22 cellular contexts compared by ENCODE assay signal in the genomic region with DNA sequence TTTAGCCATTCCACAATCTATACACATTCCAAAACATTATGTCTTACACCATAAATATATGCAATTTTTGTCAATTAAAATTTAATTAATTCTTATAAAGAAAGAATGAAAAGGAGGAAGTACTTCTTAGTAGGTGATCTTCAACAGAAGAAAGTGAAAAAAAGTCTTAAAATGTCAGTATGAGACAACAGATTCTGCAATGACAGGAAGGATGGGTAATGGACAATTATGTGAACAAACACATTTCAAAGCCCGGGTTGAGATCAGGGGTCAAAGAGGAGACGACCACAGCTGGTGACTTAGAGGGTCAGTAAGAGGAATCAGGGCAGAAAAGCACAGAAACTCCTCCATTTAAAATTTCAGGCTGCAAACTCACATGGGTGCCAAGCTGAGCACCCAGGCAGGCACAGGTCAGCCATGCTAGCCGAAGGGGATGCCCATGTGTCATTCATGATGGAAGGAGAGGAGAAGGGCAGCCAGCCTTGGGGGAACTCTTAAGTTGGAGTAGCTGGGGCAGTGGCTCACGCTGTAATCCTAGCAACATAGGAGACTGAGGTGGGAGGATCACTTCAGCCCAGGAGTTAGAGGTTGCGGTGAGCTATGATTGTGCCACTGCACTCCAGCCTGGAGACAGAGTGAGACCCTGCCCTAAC. TPM values are rescaled to one million over a fixed set of nuclear protein-coding genes. Genes with fewer than 3 reads are reported as not detected.
DNase-seq lines count a peak whose midpoint lies in the region; ATAC-seq and TF ChIP-seq lines count a peak whose summit lies in the region.
"Had no signal": no experiment of that assay in that cellular context is flagged by ENCODE, and none has a peak within 500 bp of the region (broad histone marks: within the 10 kb centered on the region; RNA-seq: fewer than 3 reads in every experiment).

No MANE protein-coding gene starts in this region.

- no peaks in the 10 kb centered on the region for H3K4me1 ChIP-seq in upper lobe of right lung
- H3K4me1 ChIP-seq: SJSA1 had no signal

- H3K27ac ChIP-seq in coronary artery (no peak overlapping the region), upper lobe of right lung (no peak overlapping the region)
- H3K27ac ChIP-seq: SJSA1 had no signal

- no peak for TF ChIP-seq POLR2A in GM18505 (IDR thresholded peaks at IDR 0.05; ENCODE audit: borderline replicate concordance, extremely low read depth, insufficient read depth, insufficient read length)

- H3K36me3 ChIP-seq in upper lobe of right lung: no peaks in the 10 kb centered on the region
- H3K36me3 ChIP-seq: SJSA1 had no signal

- H3K27me3 ChIP-seq in upper lobe of right lung: peaks cover 33% of the 10 kb centered on the region

- DNase-seq in cardiac septum (ENCODE audit: low spot score): peak; percentile 19
- no peak for DNase-seq in Right ventricle myocardium superior
- DNase-seq in coronary artery (ENCODE audit: low spot score): peak; percentile 43
- DNase-seq in sciatic nerve (ENCODE audit: low spot score): peak; percentile 17
- DNase-seq in upper lobe of right lung: peak; percentile 25
- DNase-seq in NCI-H1417 treated with DMSO at 0.1 percent for 48 hours (lab: John Stamatoyannopoulos, UW): no peak
- no peak for DNase-seq in HFFc6
- DNase-seq: DMS53, GDM1, KG1, NCI-H1092, NCI-H1436 treated with DMSO at 0.1 percent for 48 hours, NCI-H1930, NCI-H226, NCI-H748 treated with DMSO at 0.1 percent for 48 hours had no signal

- ATAC-seq in Right ventricle myocardium superior (ENCODE audit: poor library complexity) (no peak), sciatic nerve (no peak), upper lobe of right lung (no peak), GM18505 (IDR thresholded peaks at IDR 0.05; ENCODE audit: unreplicated experiment) (no peak)

- no peak overlapping the region for H3K4me3 Mint-ChIP-seq in HFFc6
- H3K4me3 Mint-ChIP-seq: B cell had no signal

- no peak overlapping the region for H3K27ac Mint-ChIP-seq in HFFc6
- H3K27ac Mint-ChIP-seq: B cell, CD14-positive monocyte had no signal

- H3K9me3 ChIP-seq in upper lobe of right lung: no peaks in the 10 kb centered on the region
- H3K9me3 ChIP-seq: SJSA1 had no signal

- peaks cover 44% of the 10 kb centered on the region for H3K27me3 Mint-ChIP-seq in HFFc6 (ENCODE audit: insufficient read depth)

- TF ChIP-seq CTCF in coronary artery (IDR thresholded peaks at IDR 0.05) (no peak), upper lobe of right lung (IDR thresholded peaks at IDR 0.05) (no peak), HFFc6 (IDR thresholded peaks at IDR 0.05) (no peak)

- H3K36me3 Mint-ChIP-seq in HFFc6 (ENCODE audit: low read depth): no peaks in the 10 kb centered on the region
- H3K36me3 Mint-ChIP-seq: CD14-positive monocyte had no signal

- H3K4me1 Mint-ChIP-seq in HFFc6 (ENCODE audit: low read depth): peaks cover 10% of the 10 kb centered on the region

- H3K4me3 ChIP-seq in coronary artery (no peak overlapping the region), upper lobe of right lung (no peak overlapping the region)
- H3K4me3 ChIP-seq: SJSA1 had no signal

- intact Hi-C loops in cardiac septum (cut with DNase I) (no loop called here), Right ventricle myocardium superior (cut with DNase I) (no loop called here), sciatic nerve (cut with DNase I) (no loop called here), upper lobe of right lung (cut with DNase I) (no loop called here)

- no peaks in the 10 kb centered on the region for H3K9me3 Mint-ChIP-seq in HFFc6

RNA-seq across cellular contexts. Expression of a gene that starts 11.0 kb away (rescaled TPM):
- 0.54 TPM for total RNA-seq in cardiac septum
- 0.30 TPM for total RNA-seq in Right ventricle myocardium superior
- total RNA-seq in sciatic nerve: not detected
- total RNA-seq in upper lobe of right lung: not detected
- total RNA-seq in HFFc6 (2021; fragmentation: NEBNext Ultra II Directional; extraction: Animal tissue kit (Norgen Biotek cat#: 25700)): not detected
- total RNA-seq: A172, B cell, H4, HT1080, SJSA1 had no signal

RNA-seq across cellular contexts. Expression of a gene that starts 13.0 kb away (rescaled TPM):
- total RNA-seq in cardiac septum (47.6 TPM), Right ventricle myocardium superior (143 TPM), sciatic nerve (27.4 TPM), upper lobe of right lung (37.2 TPM)
- 1 to 10 TPM in 5 of 6 experiments, under 1 TPM in 1; 0.80 to 1.4 (median 1.2) TPM for total RNA-seq in HFFc6 (2021; fragmentation: NEBNext Ultra II Directional; extraction: Animal tissue kit (Norgen Biotek cat#: 25700))

Comparison
In these comparisons a context has a peak if more than half of its experiments do, and no peak if none do; other contexts are left out.
1. DNase-seq: peak in cardiac septum (single experiment), coronary artery (single experiment), sciatic nerve (single experiment) and upper lobe of right lung (single experiment); none in Right ventricle myocardium superior (single experiment), NCI-H1417 treated with DMSO at 0.1 percent for 48 hours (single experiment) and HFFc6 (single experiment).
2. RNA of a gene that starts 13.0 kb away (total RNA-seq): 143 TPM in Right ventricle myocardium superior (single experiment), 47.6 TPM in cardiac septum (single experiment), 37.2 TPM in upper lobe of right lung (single experiment) and 27.4 TPM in sciatic nerve (single experiment); 0.80 to 1.4 TPM in HFFc6; every median in the first group is over 10 times any median in the second.